In the genomic region with DNA sequence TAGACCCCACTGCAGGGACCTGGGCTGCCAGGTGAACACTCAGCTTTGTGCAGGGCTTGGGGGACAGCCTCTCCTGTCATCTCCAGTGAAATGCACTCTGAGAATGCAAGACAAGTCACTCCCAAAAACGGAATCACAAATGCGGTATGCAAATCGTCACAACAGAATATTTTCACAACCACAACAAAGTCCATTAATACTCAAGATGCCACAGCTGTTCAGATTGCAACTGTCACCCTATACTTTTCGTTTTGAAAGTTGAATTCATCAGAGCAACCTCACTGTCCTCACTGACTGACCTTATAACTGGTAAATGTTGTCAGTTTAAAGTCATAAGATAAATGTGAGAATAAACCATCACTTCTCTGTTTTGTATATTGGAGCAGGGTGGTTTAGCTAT, we compare ENCODE assay signal across 12 cellular contexts. TPM values are rescaled to one million over a fixed set of nuclear protein-coding genes. Genes with fewer than 3 reads are reported as not detected.
DNase-seq lines count a peak whose midpoint lies in the region; ATAC-seq and TF ChIP-seq lines count a peak whose summit lies in the region.
"Had no signal": no experiment of that assay in that cellular context is flagged by ENCODE, and none has a peak within 500 bp of the region (broad histone marks: within the 10 kb centered on the region; RNA-seq: fewer than 3 reads in every experiment).

No MANE protein-coding gene starts in this region.

- H3K18ac ChIP-seq in trophoblast cell (ENCODE audit: low read length): no peak overlapping the region

- H3K9ac ChIP-seq in trophoblast cell (ENCODE audit: low read length): no peak overlapping the region

- H2AK5ac ChIP-seq in trophoblast cell (ENCODE audit: low read length): no peak overlapping the region

- peaks cover 3 to 4% of the 10 kb centered on the region in 2 experiments for H3K4me1 ChIP-seq in trophoblast cell (ENCODE audit: control insufficient read depth in 1 of 2, insufficient read depth in 2 of 2, low read length in 2 of 2)
- H3K4me1 ChIP-seq in right atrium auricular region: no peaks in the 10 kb centered on the region

- no peak overlapping the region for H3K4me2 ChIP-seq in trophoblast cell (ENCODE audit: low read length)

- H3K14ac ChIP-seq in trophoblast cell (ENCODE audit: low read length): no peak overlapping the region

- H3K79me1 ChIP-seq in trophoblast cell (ENCODE audit: low read length): no peaks in the 10 kb centered on the region

- peaks cover 9% of the 10 kb centered on the region for H3K9me3 Mint-ChIP-seq in WTC11

- DNase-seq in activated naive CD4-positive, alpha-beta T cell treated with Interleukin-2 at 50 U/mL for 16 hours: peak; percentile 40
- no peak for DNase-seq in activated naive CD4-positive, alpha-beta T cell treated with anti-CD3 and anti-CD28 coated beads, Interleukin-2, amount 50 U/mL, for 16 hours
- DNase-seq in trophoblast cell: peak; percentile 6 to 70
- no peak for DNase-seq in right atrium auricular region (ENCODE audit: low spot score)
- no peak for DNase-seq in coronary artery (ENCODE audit: low spot score)
- DNase-seq in WTC11 (ENCODE audit: low spot score): no peak
- DNase-seq: activated B cell treated with CpG ODN at 0.5 μM for 24 hours, left ventricle myocardium superior, retina had no signal

- no peak overlapping the region for H3K27ac Mint-ChIP-seq in WTC11
- H3K27ac Mint-ChIP-seq: activated B cell treated with CpG ODN at 0.5 μM for 24 hours had no signal

- no peak overlapping the region for H2BK12ac ChIP-seq in trophoblast cell (ENCODE audit: low read length)

- peaks cover 5% of the 10 kb centered on the region for H3K4me1 Mint-ChIP-seq in WTC11
- H3K4me1 Mint-ChIP-seq: activated B cell treated with CpG ODN at 0.5 μM for 24 hours had no signal

- H3K23ac ChIP-seq in trophoblast cell (ENCODE audit: low read length): no peak overlapping the region

- H3K36me3 ChIP-seq in trophoblast cell (ENCODE audit: control insufficient read depth in 1 of 2, insufficient read depth in 2 of 2, low read length in 2 of 2): no peaks in the 10 kb centered on the region
- no peaks in the 10 kb centered on the region for H3K36me3 ChIP-seq in right atrium auricular region

- H3K27me3 ChIP-seq in trophoblast cell (ENCODE audit: insufficient read depth, low read length): no peaks in the 10 kb centered on the region
- no peaks in the 10 kb centered on the region for H3K27me3 ChIP-seq in right atrium auricular region

- H4K91ac ChIP-seq in trophoblast cell (ENCODE audit: low read depth, low read length): no peak overlapping the region

- H2BK5ac ChIP-seq in trophoblast cell (ENCODE audit: low read depth, low read length, poor library complexity): no peak overlapping the region

- peaks cover 5% of the 10 kb centered on the region for H3K36me3 Mint-ChIP-seq in WTC11

- H3K4me3 Mint-ChIP-seq in WTC11: no peak overlapping the region
- H3K4me3 Mint-ChIP-seq: activated B cell treated with CpG ODN at 0.5 μM for 24 hours had no signal

- CTCF ChIA-PET in WTC11 (lab: Charles Lee): no interaction called here

- no peak overlapping the region for H3K4ac ChIP-seq in trophoblast cell (ENCODE audit: low read depth, low read length)

- H4K8ac ChIP-seq in trophoblast cell (ENCODE audit: low read depth, low read length): no peak overlapping the region

- H3K9me3 ChIP-seq in trophoblast cell (ENCODE audit: insufficient read depth, low read depth, low read length) (no peaks in the 10 kb centered on the region), right atrium auricular region (peaks cover 0 to 36% of the 10 kb centered on the region in 2 donors)

- no CpG with 5 or more reads among the region's 4 CpGs for WGBS in trophoblast cell (ENCODE audit: extremely low coverage, insufficient coverage, insufficient read length)

- no peaks in the 10 kb centered on the region for H3K79me2 ChIP-seq in trophoblast cell (ENCODE audit: control insufficient read depth, insufficient read depth, low read length, poor library complexity)

- POLR2A ChIA-PET in WTC11 (lab: Charles Lee): no interaction called here

- no peak overlapping the region for H2AFZ ChIP-seq in trophoblast cell (ENCODE audit: insufficient read depth, low read length, poor library complexity)

- no peaks in the 10 kb centered on the region; the same call in 1 of the 2 replicates for H3K27me3 Mint-ChIP-seq in WTC11 (ENCODE audit: low read depth)

- H3K4me3 ChIP-seq in trophoblast cell (ENCODE audit: low read depth, low read length): no peak overlapping the region
- H3K4me3 ChIP-seq in right atrium auricular region: no peak overlapping the region
- no peak overlapping the region for H3K4me3 ChIP-seq in coronary artery
- H3K4me3 ChIP-seq: K562 had no signal

- ATAC-seq in GM21529 (IDR thresholded peaks at IDR 0.05; ENCODE audit: unreplicated experiment) (peak; percentile 41), HG03469 (IDR thresholded peaks at IDR 0.05; ENCODE audit: unreplicated experiment) (peak; percentile 41), WTC11 (no peak)
- ATAC-seq: K562, left ventricle myocardium superior had no signal

- no peak for TF ChIP-seq CTCF in right atrium auricular region (IDR thresholded peaks at IDR 0.05)
- TF ChIP-seq CTCF in coronary artery (IDR thresholded peaks at IDR 0.05): no peak
- no peak for TF ChIP-seq CTCF in WTC11 (IDR thresholded peaks at IDR 0.05)

- H3K27ac ChIP-seq in trophoblast cell (ENCODE audit: low read depth, low read length) (no peak overlapping the region), right atrium auricular region (no peak overlapping the region), coronary artery (no peak overlapping the region)

- H4K12ac ChIP-seq in trophoblast cell (ENCODE audit: low read depth, low read length): no peak overlapping the region

- H2BK120ac ChIP-seq in trophoblast cell (ENCODE audit: insufficient read depth, low read length, poor library complexity): no peak overlapping the region

TF ChIP-seq in WTC11, 78 proteins besides CTCF, POLR2A, EP300 and RAD21:
- TF ChIP-seq SP1 (CRISPR knock-in tag; conservative IDR thresholded peaks at IDR 0.05) (no peak), SMAD3 (CRISPR knock-in tag; IDR thresholded peaks at IDR 0.05; ENCODE audit: borderline replicate concordance) (no peak), KAT7 (CRISPR knock-in tag; IDR thresholded peaks at IDR 0.05; ENCODE audit: borderline replicate concordance) (no peak), RORB (CRISPR knock-in tag; IDR thresholded peaks at IDR 0.05) (no peak), TCF7 (CRISPR knock-in tag; IDR thresholded peaks at IDR 0.05; ENCODE audit: low read depth) (no peak), NR3C1 (CRISPR knock-in tag; conservative IDR thresholded peaks at IDR 0.05; ENCODE audit: low read depth) (no peak), FOXP1 (CRISPR knock-in tag; IDR thresholded peaks at IDR 0.05; ENCODE audit: borderline replicate concordance) (no peak), NFE2L1 (CRISPR knock-in tag; IDR thresholded peaks at IDR 0.05) (no peak), HMGA2 (CRISPR knock-in tag; IDR thresholded peaks at IDR 0.05) (no peak)
- TF ChIP-seq, protein P1, sequence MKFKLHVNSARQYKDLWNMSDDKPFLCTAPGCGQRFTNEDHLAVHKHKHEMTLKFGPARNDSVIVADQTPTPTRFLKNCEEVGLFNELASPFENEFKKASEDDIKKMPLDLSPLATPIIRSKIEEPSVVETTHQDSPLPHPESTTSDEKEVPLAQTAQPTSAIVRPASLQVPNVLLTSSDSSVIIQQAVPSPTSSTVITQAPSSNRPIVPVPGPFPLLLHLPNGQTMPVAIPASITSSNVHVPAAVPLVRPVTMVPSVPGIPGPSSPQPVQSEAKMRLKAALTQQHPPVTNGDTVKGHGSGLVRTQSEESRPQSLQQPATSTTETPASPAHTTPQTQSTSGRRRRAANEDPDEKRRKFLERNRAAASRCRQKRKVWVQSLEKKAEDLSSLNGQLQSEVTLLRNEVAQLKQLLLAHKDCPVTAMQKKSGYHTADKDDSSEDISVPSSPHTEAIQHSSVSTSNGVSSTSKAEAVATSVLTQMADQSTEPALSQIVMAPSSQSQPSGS (CRISPR knock-in tag; IDR thresholded peaks at IDR 0.05; ENCODE audit: borderline replicate concordance, low read depth): no peak
- TF ChIP-seq, protein P2, sequence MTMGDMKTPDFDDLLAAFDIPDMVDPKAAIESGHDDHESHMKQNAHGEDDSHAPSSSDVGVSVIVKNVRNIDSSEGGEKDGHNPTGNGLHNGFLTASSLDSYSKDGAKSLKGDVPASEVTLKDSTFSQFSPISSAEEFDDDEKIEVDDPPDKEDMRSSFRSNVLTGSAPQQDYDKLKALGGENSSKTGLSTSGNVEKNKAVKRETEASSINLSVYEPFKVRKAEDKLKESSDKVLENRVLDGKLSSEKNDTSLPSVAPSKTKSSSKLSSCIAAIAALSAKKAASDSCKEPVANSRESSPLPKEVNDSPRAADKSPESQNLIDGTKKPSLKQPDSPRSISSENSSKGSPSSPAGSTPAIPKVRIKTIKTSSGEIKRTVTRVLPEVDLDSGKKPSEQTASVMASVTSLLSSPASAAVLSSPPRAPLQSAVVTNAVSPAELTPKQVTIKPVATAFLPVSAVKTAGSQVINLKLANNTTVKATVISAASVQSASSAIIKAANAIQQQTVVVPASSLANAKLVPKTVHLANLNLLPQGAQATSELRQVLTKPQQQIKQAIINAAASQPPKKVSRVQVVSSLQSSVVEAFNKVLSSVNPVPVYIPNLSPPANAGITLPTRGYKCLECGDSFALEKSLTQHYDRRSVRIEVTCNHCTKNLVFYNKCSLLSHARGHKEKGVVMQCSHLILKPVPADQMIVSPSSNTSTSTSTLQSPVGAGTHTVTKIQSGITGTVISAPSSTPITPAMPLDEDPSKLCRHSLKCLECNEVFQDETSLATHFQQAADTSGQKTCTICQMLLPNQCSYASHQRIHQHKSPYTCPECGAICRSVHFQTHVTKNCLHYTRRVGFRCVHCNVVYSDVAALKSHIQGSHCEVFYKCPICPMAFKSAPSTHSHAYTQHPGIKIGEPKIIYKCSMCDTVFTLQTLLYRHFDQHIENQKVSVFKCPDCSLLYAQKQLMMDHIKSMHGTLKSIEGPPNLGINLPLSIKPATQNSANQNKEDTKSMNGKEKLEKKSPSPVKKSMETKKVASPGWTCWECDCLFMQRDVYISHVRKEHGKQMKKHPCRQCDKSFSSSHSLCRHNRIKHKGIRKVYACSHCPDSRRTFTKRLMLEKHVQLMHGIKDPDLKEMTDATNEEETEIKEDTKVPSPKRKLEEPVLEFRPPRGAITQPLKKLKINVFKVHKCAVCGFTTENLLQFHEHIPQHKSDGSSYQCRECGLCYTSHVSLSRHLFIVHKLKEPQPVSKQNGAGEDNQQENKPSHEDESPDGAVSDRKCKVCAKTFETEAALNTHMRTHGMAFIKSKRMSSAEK (CRISPR knock-in tag; IDR thresholded peaks at IDR 0.05; ENCODE audit: borderline replicate concordance): no peak
TF ChIP-seq in WTC11: peak in this region for 0.

RNA-seq across cellular contexts. Expression of a gene that starts 16.6 kb away (rescaled TPM):
- 0.03 TPM in 1 of 2 replicates, not detected in the other for polyA plus RNA-seq in trophoblast cell (2013)
- under 1 TPM; 0.30 to 0.59 TPM for total RNA-seq in right atrium auricular region
- total RNA-seq in WTC11 (2021): 4.0 to 5.6 TPM (median 5.4 TPM) in 3 replicates
- total RNA-seq: K562, left ventricle myocardium superior had no signal
- polyA plus RNA-seq: K562 had no signal

Comparison
In these comparisons a context has a peak if more than half of its experiments do, and no peak if none do; other contexts are left out.
1. DNase-seq: peak in activated naive CD4-positive, alpha-beta T cell treated with Interleukin-2 at 50 U/mL for 16 hours (single experiment) and trophoblast cell (2 of 2); none in activated naive CD4-positive, alpha-beta T cell treated with anti-CD3 and anti-CD28 coated beads, Interleukin-2, amount 50 U/mL, for 16 hours (single experiment), right atrium auricular region (single experiment), coronary artery (single experiment) and WTC11 (single experiment).